19 cellular contexts compared by ENCODE assay signal in genomic region chr7:79774150-79774549, GRCh38.
A peak's percentile ranks its signal among the peaks of the same experiment; 100 is the strongest.
DNase-seq lines count a peak whose midpoint lies in the region; ATAC-seq and TF ChIP-seq lines count a peak whose summit lies in the region.
"Had no signal": no experiment of that assay in that cellular context is flagged by ENCODE, and none has a peak within 500 bp of the region (broad histone marks: within the 10 kb centered on the region; RNA-seq: fewer than 3 reads in every experiment).

No MANE protein-coding gene starts in this region.

- H3K27me3 ChIP-seq in HAP-1 (ENCODE audit: low read depth), result no peaks in the 10 kb centered on the region

- H3K9me3 Mint-ChIP-seq in activated naive CD4-positive, alpha-beta T cell treated with anti-CD3 and anti-CD28 coated beads, Interleukin-2, amount 50 U/mL, for 72 hours, result no peaks in the 10 kb centered on the region
- H3K9me3 Mint-ChIP-seq: GM23338 had no signal

- DNase-seq in ELR (ENCODE audit: low read depth), result peak; percentile 70
- DNase-seq in LHCN-M2 (ENCODE audit: low read depth), result peak; percentile 12
- DNase-seq in astrocyte of the spinal cord (ENCODE audit: low read depth, low spot score), result peak; percentile 31
- DNase-seq in kidney tubule cell (ENCODE audit: low spot score), result peak; percentile 16
- no peak for DNase-seq in activated naive CD4-positive, alpha-beta T cell treated with anti-CD3 and anti-CD28 coated beads, Interleukin-2, amount 50 U/mL, for 72 hours (ENCODE audit: low spot score in 2 of 2)
- DNase-seq in GM10248 (ENCODE audit: extremely low spot score), result no peak
- no peak for DNase-seq in HAP-1 (ENCODE audit: low spot score in 2 of 2)
- DNase-seq: CD4-positive, CD25-positive, alpha-beta regulatory T cell; DMS53; NCI-H1436 treated with DMSO at 0.1 percent for 48 hours; NCI-H2029 treated with DMSO at 0.1 percent for 48 hours; NCI-H82; PC-9; T-helper 1 cell had no signal

- H3K9me3 ChIP-seq in HAP-1, result no peaks in the 10 kb centered on the region

- ATAC-seq in activated naive CD4-positive, alpha-beta T cell treated with anti-CD3 and anti-CD28 coated beads, Interleukin-2, amount 50 U/mL, for 72 hours, result no peak
- ATAC-seq: GM12878, GM23338, Right ventricle myocardium inferior had no signal

- H3K36me3 ChIP-seq in HAP-1 (replicated peaks), result no peaks in the 10 kb centered on the region

- H3K36me3 Mint-ChIP-seq in activated naive CD4-positive, alpha-beta T cell treated with anti-CD3 and anti-CD28 coated beads, Interleukin-2, amount 50 U/mL, for 72 hours, result no peaks in the 10 kb centered on the region
- H3K36me3 Mint-ChIP-seq: CD4-positive, CD25-positive, alpha-beta regulatory T cell had no signal

- H3K27ac Mint-ChIP-seq in activated naive CD4-positive, alpha-beta T cell treated with anti-CD3 and anti-CD28 coated beads, Interleukin-2, amount 50 U/mL, for 72 hours, result no peak overlapping the region
- H3K27ac Mint-ChIP-seq: B cell; CD4-positive, CD25-positive, alpha-beta regulatory T cell; GM23338 had no signal

- TF ChIP-seq CTCF in astrocyte of the spinal cord (IDR thresholded peaks at IDR 0.05; ENCODE audit: low read depth, low read length) (no peak), GM10248 (IDR thresholded peaks at IDR 0.05; ENCODE audit: control extremely low read depth, extremely low read depth, low read depth, missing control alignments) (no peak)

- in situ Hi-C loops in astrocyte of the spinal cord (cut with HindIII; ENCODE audit: low sequenced_read_pairs) (no loop called here), HAP-1 (cut with MboI; ENCODE audit: low sequenced_read_pairs) (no loop called here)

- no peak overlapping the region for H3K4me3 ChIP-seq in astrocyte of the spinal cord (ENCODE audit: low read depth, low read length)
- no peak overlapping the region for H3K4me3 ChIP-seq in HAP-1
- H3K4me3 ChIP-seq: GM12878, GM23338, PC-9, SK-N-MC had no signal

- CTCF ChIA-PET in GM10248 (lab: Yijun Ruan, JAX), result no interaction called here

- POLR2A ChIA-PET in GM10248 (lab: Yijun Ruan, JAX), result no interaction called here

- H3K4me1 ChIP-seq in HAP-1, result no peaks in the 10 kb centered on the region; the same call in 1 of the 2 replicates

Comparison
In these comparisons a context has a peak if more than half of its experiments do, and no peak if none do; other contexts are left out.
1. DNase-seq: peak in ELR (single experiment), LHCN-M2 (single experiment), astrocyte of the spinal cord (single experiment) and kidney tubule cell (single experiment); none in activated naive CD4-positive, alpha-beta T cell treated with anti-CD3 and anti-CD28 coated beads, Interleukin-2, amount 50 U/mL, for 72 hours (0 of 2), GM10248 (single experiment) and HAP-1 (0 of 2).